In the genomic region with DNA sequence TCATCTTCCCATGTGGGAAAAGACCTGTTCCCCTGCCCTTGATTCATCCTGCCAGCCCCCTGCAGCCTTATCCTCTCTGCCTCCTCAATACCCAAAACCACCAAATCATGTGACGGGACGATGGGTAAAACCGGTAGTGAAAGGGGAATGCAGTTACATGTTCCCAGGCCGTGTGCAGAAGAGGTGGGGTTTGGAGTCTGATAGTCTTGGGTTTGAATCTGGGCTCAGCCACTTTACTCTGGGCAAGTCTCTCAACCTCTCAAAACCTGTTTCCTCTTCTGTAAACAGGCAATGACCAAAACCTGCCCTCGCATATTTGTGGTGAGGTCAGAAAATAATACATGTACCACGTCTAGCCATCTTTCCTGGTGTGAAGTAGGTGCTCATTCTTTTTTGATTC, we compare ENCODE assay signal across 2 cellular contexts.
TF ChIP-seq lines count a peak whose summit lies in the region.

No MANE protein-coding gene starts in this region.

TF ChIP-seq in GM12878, 131 proteins besides CTCF, POLR2A, EP300 and RAD21 (continued from another document and continues in another):
- TF ChIP-seq, protein P1, sequence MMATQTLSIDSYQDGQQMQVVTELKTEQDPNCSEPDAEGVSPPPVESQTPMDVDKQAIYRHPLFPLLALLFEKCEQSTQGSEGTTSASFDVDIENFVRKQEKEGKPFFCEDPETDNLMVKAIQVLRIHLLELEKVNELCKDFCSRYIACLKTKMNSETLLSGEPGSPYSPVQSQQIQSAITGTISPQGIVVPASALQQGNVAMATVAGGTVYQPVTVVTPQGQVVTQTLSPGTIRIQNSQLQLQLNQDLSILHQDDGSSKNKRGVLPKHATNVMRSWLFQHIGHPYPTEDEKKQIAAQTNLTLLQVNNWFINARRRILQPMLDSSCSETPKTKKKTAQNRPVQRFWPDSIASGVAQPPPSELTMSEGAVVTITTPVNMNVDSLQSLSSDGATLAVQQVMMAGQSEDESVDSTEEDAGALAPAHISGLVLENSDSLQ (IDR thresholded peaks at IDR 0.05) = no peak
- TF ChIP-seq CREB1 (IDR thresholded peaks at IDR 0.05; ENCODE audit: low read depth) = 0 out of 2 replicates have a peak, but pooled peaks have one; percentile 14
- TF ChIP-seq RAD51 (IDR thresholded peaks at IDR 0.05) = peak; percentile 65
- TF ChIP-seq, protein P2, sequence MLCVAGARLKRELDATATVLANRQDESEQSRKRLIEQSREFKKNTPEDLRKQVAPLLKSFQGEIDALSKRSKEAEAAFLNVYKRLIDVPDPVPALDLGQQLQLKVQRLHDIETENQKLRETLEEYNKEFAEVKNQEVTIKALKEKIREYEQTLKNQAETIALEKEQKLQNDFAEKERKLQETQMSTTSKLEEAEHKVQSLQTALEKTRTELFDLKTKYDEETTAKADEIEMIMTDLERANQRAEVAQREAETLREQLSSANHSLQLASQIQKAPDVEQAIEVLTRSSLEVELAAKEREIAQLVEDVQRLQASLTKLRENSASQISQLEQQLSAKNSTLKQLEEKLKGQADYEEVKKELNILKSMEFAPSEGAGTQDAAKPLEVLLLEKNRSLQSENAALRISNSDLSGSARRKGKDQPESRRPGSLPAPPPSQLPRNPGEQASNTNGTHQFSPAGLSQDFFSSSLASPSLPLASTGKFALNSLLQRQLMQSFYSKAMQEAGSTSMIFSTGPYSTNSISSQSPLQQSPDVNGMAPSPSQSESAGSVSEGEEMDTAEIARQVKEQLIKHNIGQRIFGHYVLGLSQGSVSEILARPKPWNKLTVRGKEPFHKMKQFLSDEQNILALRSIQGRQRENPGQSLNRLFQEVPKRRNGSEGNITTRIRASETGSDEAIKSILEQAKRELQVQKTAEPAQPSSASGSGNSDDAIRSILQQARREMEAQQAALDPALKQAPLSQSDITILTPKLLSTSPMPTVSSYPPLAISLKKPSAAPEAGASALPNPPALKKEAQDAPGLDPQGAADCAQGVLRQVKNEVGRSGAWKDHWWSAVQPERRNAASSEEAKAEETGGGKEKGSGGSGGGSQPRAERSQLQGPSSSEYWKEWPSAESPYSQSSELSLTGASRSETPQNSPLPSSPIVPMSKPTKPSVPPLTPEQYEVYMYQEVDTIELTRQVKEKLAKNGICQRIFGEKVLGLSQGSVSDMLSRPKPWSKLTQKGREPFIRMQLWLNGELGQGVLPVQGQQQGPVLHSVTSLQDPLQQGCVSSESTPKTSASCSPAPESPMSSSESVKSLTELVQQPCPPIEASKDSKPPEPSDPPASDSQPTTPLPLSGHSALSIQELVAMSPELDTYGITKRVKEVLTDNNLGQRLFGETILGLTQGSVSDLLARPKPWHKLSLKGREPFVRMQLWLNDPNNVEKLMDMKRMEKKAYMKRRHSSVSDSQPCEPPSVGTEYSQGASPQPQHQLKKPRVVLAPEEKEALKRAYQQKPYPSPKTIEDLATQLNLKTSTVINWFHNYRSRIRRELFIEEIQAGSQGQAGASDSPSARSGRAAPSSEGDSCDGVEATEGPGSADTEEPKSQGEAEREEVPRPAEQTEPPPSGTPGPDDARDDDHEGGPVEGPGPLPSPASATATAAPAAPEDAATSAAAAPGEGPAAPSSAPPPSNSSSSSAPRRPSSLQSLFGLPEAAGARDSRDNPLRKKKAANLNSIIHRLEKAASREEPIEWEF (IDR thresholded peaks at IDR 0.05; ENCODE audit: insufficient replicate concordance, low read depth, low read length) = no peak
- no peak for TF ChIP-seq NBN (IDR thresholded peaks at IDR 0.05)
- TF ChIP-seq ZNF24 (IDR thresholded peaks at IDR 0.05) = no peak
- no peak for TF ChIP-seq FOXM1 (IDR thresholded peaks at IDR 0.05; ENCODE audit: low read depth, low read length)
- TF ChIP-seq EED (IDR thresholded peaks at IDR 0.05; ENCODE audit: low read depth) = peak; percentile 59; the same call in 1 of the 2 replicates
- TF ChIP-seq BHLHE40 (IDR thresholded peaks at IDR 0.05; ENCODE audit: borderline replicate concordance in 1 of 2, low read depth in 2 of 2, low read length in 1 of 2) = peak; percentile 54 to 70
- no peak for TF ChIP-seq HDAC2 (IDR thresholded peaks at IDR 0.05)
- TF ChIP-seq YY1 (IDR thresholded peaks at IDR 0.05; ENCODE audit: low read depth, low read length) = no peak
- TF ChIP-seq SREBF1 (IDR thresholded peaks at IDR 0.05; ENCODE audit: low read length) = no peak
- TF ChIP-seq, protein P3, sequence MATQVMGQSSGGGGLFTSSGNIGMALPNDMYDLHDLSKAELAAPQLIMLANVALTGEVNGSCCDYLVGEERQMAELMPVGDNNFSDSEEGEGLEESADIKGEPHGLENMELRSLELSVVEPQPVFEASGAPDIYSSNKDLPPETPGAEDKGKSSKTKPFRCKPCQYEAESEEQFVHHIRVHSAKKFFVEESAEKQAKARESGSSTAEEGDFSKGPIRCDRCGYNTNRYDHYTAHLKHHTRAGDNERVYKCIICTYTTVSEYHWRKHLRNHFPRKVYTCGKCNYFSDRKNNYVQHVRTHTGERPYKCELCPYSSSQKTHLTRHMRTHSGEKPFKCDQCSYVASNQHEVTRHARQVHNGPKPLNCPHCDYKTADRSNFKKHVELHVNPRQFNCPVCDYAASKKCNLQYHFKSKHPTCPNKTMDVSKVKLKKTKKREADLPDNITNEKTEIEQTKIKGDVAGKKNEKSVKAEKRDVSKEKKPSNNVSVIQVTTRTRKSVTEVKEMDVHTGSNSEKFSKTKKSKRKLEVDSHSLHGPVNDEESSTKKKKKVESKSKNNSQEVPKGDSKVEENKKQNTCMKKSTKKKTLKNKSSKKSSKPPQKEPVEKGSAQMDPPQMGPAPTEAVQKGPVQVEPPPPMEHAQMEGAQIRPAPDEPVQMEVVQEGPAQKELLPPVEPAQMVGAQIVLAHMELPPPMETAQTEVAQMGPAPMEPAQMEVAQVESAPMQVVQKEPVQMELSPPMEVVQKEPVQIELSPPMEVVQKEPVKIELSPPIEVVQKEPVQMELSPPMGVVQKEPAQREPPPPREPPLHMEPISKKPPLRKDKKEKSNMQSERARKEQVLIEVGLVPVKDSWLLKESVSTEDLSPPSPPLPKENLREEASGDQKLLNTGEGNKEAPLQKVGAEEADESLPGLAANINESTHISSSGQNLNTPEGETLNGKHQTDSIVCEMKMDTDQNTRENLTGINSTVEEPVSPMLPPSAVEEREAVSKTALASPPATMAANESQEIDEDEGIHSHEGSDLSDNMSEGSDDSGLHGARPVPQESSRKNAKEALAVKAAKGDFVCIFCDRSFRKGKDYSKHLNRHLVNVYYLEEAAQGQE (IDR thresholded peaks at IDR 0.05; ENCODE audit: low read depth, low read length) = no peak
- TF ChIP-seq IKZF2 (IDR thresholded peaks at IDR 0.05) = peak; percentile 51 to 57; a peak in 2 of 4 replicates
- TF ChIP-seq, protein P4, sequence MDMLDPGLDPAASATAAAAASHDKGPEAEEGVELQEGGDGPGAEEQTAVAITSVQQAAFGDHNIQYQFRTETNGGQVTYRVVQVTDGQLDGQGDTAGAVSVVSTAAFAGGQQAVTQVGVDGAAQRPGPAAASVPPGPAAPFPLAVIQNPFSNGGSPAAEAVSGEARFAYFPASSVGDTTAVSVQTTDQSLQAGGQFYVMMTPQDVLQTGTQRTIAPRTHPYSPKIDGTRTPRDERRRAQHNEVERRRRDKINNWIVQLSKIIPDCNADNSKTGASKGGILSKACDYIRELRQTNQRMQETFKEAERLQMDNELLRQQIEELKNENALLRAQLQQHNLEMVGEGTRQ (IDR thresholded peaks at IDR 0.05; ENCODE audit: borderline replicate concordance, low read depth, low read length) = no peak; the same call in 1 of the 2 replicates
- TF ChIP-seq CEBPB (IDR thresholded peaks at IDR 0.05; ENCODE audit: borderline replicate concordance in 1 of 2, low read depth in 2 of 2, low read length in 2 of 2) = no peak
- peak; percentile 37; the same call in 1 of the 2 replicates for TF ChIP-seq SPI1 (IDR thresholded peaks at IDR 0.05; ENCODE audit: borderline replicate concordance, insufficient read depth, low read depth, low read length)

TF ChIP-seq in WTC11, 78 proteins besides CTCF, POLR2A, EP300 and RAD21 (continues in another document):
- TF ChIP-seq, protein P5, sequence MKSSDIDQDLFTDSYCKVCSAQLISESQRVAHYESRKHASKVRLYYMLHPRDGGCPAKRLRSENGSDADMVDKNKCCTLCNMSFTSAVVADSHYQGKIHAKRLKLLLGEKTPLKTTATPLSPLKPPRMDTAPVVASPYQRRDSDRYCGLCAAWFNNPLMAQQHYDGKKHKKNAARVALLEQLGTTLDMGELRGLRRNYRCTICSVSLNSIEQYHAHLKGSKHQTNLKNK (CRISPR knock-in tag; IDR thresholded peaks at IDR 0.05) = no peak
- no peak for TF ChIP-seq NR1H2 (CRISPR knock-in tag; IDR thresholded peaks at IDR 0.05)
- TF ChIP-seq, protein P6, sequence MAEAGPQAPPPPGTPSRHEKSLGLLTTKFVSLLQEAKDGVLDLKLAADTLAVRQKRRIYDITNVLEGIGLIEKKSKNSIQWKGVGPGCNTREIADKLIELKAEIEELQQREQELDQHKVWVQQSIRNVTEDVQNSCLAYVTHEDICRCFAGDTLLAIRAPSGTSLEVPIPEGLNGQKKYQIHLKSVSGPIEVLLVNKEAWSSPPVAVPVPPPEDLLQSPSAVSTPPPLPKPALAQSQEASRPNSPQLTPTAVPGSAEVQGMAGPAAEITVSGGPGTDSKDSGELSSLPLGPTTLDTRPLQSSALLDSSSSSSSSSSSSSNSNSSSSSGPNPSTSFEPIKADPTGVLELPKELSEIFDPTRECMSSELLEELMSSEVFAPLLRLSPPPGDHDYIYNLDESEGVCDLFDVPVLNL (CRISPR knock-in tag; IDR thresholded peaks at IDR 0.05; ENCODE audit: borderline replicate concordance, low read depth) = no peak
- TF ChIP-seq FOXJ3 (CRISPR knock-in tag; IDR thresholded peaks at IDR 0.05; ENCODE audit: borderline replicate concordance) = no peak
- TF ChIP-seq, protein P7, sequence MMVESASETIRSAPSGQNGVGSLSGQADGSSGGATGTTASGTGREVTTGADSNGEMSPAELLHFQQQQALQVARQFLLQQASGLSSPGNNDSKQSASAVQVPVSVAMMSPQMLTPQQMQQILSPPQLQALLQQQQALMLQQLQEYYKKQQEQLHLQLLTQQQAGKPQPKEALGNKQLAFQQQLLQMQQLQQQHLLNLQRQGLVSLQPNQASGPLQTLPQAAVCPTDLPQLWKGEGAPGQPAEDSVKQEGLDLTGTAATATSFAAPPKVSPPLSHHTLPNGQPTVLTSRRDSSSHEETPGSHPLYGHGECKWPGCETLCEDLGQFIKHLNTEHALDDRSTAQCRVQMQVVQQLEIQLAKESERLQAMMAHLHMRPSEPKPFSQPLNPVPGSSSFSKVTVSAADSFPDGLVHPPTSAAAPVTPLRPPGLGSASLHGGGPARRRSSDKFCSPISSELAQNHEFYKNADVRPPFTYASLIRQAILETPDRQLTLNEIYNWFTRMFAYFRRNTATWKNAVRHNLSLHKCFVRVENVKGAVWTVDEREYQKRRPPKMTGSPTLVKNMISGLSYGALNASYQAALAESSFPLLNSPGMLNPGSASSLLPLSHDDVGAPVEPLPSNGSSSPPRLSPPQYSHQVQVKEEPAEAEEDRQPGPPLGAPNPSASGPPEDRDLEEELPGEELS (CRISPR knock-in tag; IDR thresholded peaks at IDR 0.05) = no peak
- no peak for TF ChIP-seq ZNF317 (CRISPR knock-in tag; IDR thresholded peaks at IDR 0.05; ENCODE audit: borderline replicate concordance, low read depth)
- TF ChIP-seq, protein P8, sequence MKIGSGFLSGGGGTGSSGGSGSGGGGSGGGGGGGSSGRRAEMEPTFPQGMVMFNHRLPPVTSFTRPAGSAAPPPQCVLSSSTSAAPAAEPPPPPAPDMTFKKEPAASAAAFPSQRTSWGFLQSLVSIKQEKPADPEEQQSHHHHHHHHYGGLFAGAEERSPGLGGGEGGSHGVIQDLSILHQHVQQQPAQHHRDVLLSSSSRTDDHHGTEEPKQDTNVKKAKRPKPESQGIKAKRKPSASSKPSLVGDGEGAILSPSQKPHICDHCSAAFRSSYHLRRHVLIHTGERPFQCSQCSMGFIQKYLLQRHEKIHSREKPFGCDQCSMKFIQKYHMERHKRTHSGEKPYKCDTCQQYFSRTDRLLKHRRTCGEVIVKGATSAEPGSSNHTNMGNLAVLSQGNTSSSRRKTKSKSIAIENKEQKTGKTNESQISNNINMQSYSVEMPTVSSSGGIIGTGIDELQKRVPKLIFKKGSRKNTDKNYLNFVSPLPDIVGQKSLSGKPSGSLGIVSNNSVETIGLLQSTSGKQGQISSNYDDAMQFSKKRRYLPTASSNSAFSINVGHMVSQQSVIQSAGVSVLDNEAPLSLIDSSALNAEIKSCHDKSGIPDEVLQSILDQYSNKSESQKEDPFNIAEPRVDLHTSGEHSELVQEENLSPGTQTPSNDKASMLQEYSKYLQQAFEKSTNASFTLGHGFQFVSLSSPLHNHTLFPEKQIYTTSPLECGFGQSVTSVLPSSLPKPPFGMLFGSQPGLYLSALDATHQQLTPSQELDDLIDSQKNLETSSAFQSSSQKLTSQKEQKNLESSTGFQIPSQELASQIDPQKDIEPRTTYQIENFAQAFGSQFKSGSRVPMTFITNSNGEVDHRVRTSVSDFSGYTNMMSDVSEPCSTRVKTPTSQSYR (CRISPR knock-in tag; IDR thresholded peaks at IDR 0.05) = no peak
- no peak for TF ChIP-seq GRHL2 (CRISPR knock-in tag; IDR thresholded peaks at IDR 0.05; ENCODE audit: insufficient replicate concordance, severe bottlenecking)
- no peak for TF ChIP-seq SMAD3 (CRISPR knock-in tag; IDR thresholded peaks at IDR 0.05; ENCODE audit: borderline replicate concordance)
- TF ChIP-seq, protein P9, sequence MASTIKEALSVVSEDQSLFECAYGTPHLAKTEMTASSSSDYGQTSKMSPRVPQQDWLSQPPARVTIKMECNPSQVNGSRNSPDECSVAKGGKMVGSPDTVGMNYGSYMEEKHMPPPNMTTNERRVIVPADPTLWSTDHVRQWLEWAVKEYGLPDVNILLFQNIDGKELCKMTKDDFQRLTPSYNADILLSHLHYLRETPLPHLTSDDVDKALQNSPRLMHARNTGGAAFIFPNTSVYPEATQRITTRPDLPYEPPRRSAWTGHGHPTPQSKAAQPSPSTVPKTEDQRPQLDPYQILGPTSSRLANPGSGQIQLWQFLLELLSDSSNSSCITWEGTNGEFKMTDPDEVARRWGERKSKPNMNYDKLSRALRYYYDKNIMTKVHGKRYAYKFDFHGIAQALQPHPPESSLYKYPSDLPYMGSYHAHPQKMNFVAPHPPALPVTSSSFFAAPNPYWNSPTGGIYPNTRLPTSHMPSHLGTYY (CRISPR knock-in tag; IDR thresholded peaks at IDR 0.05) = no peak
- TF ChIP-seq, protein P10, sequence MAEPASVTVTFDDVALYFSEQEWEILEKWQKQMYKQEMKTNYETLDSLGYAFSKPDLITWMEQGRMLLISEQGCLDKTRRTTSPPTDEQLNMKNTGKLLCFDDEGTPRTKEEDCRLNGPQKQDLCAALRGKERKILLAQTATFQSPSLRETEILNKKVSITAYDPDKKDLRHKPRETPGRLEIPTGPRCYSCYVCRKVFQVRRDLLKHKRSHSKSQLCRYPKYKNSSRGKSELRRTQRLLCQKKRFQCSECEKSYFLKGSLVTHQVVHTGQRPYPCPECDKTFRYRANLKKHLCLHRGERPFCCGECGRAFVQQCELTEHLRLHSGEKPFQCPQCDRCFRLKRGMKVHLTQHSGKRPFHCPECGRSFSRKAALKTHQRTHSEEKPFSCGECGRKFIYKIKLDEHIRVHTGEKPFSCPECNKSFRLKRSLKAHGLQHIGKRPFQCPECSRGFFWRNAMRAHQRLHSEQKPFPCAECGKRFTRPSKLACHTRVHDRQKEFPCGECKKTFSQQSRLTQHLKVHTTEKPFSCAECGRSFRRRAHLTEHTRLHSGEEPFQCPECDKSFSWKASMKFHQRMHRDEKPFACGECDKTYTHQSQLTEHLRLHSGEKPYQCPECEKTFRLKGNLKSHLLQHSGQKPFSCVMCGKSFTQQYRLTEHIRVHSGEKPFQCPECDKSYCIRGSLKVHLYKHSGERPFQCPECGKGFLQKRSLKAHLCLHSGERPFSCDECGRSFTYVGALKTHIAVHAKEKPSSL (CRISPR knock-in tag; conservative IDR thresholded peaks at IDR 0.05) = no peak
- TF ChIP-seq ZNF396 (CRISPR knock-in tag; IDR thresholded peaks at IDR 0.05; ENCODE audit: borderline replicate concordance) = no peak
- TF ChIP-seq NFYB (CRISPR knock-in tag; conservative IDR thresholded peaks at IDR 0.05; ENCODE audit: low read depth) = no peak
- no peak for TF ChIP-seq SOX15 (CRISPR knock-in tag; IDR thresholded peaks at IDR 0.05)
- TF ChIP-seq CREM (CRISPR knock-in tag; IDR thresholded peaks at IDR 0.05) = no peak
- TF ChIP-seq, protein P11, sequence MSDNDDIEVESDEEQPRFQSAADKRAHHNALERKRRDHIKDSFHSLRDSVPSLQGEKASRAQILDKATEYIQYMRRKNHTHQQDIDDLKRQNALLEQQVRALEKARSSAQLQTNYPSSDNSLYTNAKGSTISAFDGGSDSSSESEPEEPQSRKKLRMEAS (CRISPR knock-in tag; IDR thresholded peaks at IDR 0.05) = no peak
